ENCODE assay signal across 1 cellular context in genomic region chr3:194070220-194070633, GRCh38.
TF ChIP-seq lines count a peak whose summit lies in the region.

No MANE protein-coding gene starts in this region.

TF ChIP-seq in K562, 482 proteins besides CTCF, POLR2A, EP300 and RAD21 (continued from another document):
- 0 out of 2 replicates have a peak, but pooled peaks have one; percentile 38 for TF ChIP-seq ZNF395 (CRISPR knock-in tag; IDR thresholded peaks at IDR 0.05)
- no peak for TF ChIP-seq ZNF274 (IDR thresholded peaks at IDR 0.05; ENCODE audit: borderline replicate concordance, low read depth, low read length)
- no peak for TF ChIP-seq RBM14 (IDR thresholded peaks at IDR 0.05; ENCODE audit: borderline replicate concordance, insufficient read depth, low read depth, low read length)
- TF ChIP-seq HOMEZ (CRISPR knock-in tag; IDR thresholded peaks at IDR 0.05): no peak
- no peak for TF ChIP-seq ARNT (IDR thresholded peaks at IDR 0.05)
- no peak for TF ChIP-seq RBM17 (IDR thresholded peaks at IDR 0.05; ENCODE audit: borderline replicate concordance, low read depth, low read length)
- 0 out of 2 replicates have a peak, but pooled peaks have one; percentile 3 for TF ChIP-seq ELF1 (tag; IDR thresholded peaks at IDR 0.05)
- TF ChIP-seq, protein P1, sequence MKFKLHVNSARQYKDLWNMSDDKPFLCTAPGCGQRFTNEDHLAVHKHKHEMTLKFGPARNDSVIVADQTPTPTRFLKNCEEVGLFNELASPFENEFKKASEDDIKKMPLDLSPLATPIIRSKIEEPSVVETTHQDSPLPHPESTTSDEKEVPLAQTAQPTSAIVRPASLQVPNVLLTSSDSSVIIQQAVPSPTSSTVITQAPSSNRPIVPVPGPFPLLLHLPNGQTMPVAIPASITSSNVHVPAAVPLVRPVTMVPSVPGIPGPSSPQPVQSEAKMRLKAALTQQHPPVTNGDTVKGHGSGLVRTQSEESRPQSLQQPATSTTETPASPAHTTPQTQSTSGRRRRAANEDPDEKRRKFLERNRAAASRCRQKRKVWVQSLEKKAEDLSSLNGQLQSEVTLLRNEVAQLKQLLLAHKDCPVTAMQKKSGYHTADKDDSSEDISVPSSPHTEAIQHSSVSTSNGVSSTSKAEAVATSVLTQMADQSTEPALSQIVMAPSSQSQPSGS (CRISPR knock-in tag; IDR thresholded peaks at IDR 0.05): no peak
- TF ChIP-seq KLF13 (tag; IDR thresholded peaks at IDR 0.05; ENCODE audit: borderline replicate concordance, low read depth): 0 out of 2 replicates have a peak, but pooled peaks have one; percentile 59
- no peak for TF ChIP-seq FOXO4 (CRISPR knock-in tag; IDR thresholded peaks at IDR 0.05)
- TF ChIP-seq, protein P2, sequence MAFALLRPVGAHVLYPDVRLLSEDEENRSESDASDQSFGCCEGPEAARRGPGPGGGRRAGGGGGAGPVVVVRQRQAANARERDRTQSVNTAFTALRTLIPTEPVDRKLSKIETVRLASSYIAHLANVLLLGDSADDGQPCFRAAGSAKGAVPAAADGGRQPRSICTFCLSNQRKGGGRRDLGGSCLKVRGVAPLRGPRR (CRISPR knock-in tag; IDR thresholded peaks at IDR 0.05): no peak
- TF ChIP-seq KAT8 (IDR thresholded peaks at IDR 0.05; ENCODE audit: low read depth): no peak
- TF ChIP-seq, protein P3, sequence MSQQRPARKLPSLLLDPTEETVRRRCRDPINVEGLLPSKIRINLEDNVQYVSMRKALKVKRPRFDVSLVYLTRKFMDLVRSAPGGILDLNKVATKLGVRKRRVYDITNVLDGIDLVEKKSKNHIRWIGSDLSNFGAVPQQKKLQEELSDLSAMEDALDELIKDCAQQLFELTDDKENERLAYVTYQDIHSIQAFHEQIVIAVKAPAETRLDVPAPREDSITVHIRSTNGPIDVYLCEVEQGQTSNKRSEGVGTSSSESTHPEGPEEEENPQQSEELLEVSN (IDR thresholded peaks at IDR 0.05; ENCODE audit: borderline replicate concordance in 1 of 2, extremely low read depth in 1 of 2, insufficient read depth in 1 of 2, insufficient read length in 1 of 2, low read depth in 1 of 2, low read length in 1 of 2, poor library complexity in 1 of 2, severe bottlenecking in 1 of 2): no peak
- TF ChIP-seq C11orf30 (IDR thresholded peaks at IDR 0.05; ENCODE audit: low read depth): no peak
- no peak for TF ChIP-seq NKRF (IDR thresholded peaks at IDR 0.05; ENCODE audit: borderline replicate concordance)
- TF ChIP-seq HLTF (IDR thresholded peaks at IDR 0.05): no peak
- no peak for TF ChIP-seq ZNF217 (CRISPR knock-in tag; IDR thresholded peaks at IDR 0.05)
- TF ChIP-seq NCOA2 (IDR thresholded peaks at IDR 0.05; ENCODE audit: partially characterized antibody in 2 of 2): no peak
- no peak for TF ChIP-seq FOSL1 (tag; conservative IDR thresholded peaks at IDR 0.05)
- 0 out of 2 replicates have a peak, but pooled peaks have one; percentile 41 for TF ChIP-seq ZKSCAN8 (CRISPR knock-in tag; IDR thresholded peaks at IDR 0.05)
- TF ChIP-seq PYGO2 (tag; IDR thresholded peaks at IDR 0.05): no peak
- TF ChIP-seq NFYB (IDR thresholded peaks at IDR 0.05; ENCODE audit: extremely low read depth, insufficient read length): no peak
- no peak for TF ChIP-seq ZFX (CRISPR knock-in tag; IDR thresholded peaks at IDR 0.05)
- 0 out of 2 replicates have a peak, but pooled peaks have one; percentile 77 for TF ChIP-seq IRF2 (CRISPR knock-in tag; IDR thresholded peaks at IDR 0.05)
- no peak for TF ChIP-seq MBD2 (IDR thresholded peaks at IDR 0.05; ENCODE audit: borderline replicate concordance, low read depth)
- TF ChIP-seq ZNF239 (CRISPR knock-in tag; IDR thresholded peaks at IDR 0.05): no peak
- 0 out of 4 replicates have a peak, but pooled peaks of 1 of the 2 experiments have one; percentile 7 for TF ChIP-seq NRF1 (conservative IDR thresholded peaks at IDR 0.05 in 1 of 2, IDR thresholded peaks at IDR 0.05 in 1 of 2)
- no peak for TF ChIP-seq ELF2 (CRISPR knock-in tag; IDR thresholded peaks at IDR 0.05)
- TF ChIP-seq ATF1 (CRISPR knock-in tag; IDR thresholded peaks at IDR 0.05): no peak
- no peak; the same call in 1 of the 2 replicates for TF ChIP-seq ATF1 (tag; IDR thresholded peaks at IDR 0.05)
- no peak for TF ChIP-seq GABPA (tag; conservative IDR thresholded peaks at IDR 0.05; ENCODE audit: low read depth)
- no peak for TF ChIP-seq BCOR (IDR thresholded peaks at IDR 0.05)
- TF ChIP-seq, protein P4, sequence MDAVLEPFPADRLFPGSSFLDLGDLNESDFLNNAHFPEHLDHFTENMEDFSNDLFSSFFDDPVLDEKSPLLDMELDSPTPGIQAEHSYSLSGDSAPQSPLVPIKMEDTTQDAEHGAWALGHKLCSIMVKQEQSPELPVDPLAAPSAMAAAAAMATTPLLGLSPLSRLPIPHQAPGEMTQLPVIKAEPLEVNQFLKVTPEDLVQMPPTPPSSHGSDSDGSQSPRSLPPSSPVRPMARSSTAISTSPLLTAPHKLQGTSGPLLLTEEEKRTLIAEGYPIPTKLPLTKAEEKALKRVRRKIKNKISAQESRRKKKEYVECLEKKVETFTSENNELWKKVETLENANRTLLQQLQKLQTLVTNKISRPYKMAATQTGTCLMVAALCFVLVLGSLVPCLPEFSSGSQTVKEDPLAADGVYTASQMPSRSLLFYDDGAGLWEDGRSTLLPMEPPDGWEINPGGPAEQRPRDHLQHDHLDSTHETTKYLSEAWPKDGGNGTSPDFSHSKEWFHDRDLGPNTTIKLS (IDR thresholded peaks at IDR 0.05; ENCODE audit: borderline replicate concordance, low read depth): no peak
- 0 out of 2 replicates have a peak, but pooled peaks have one; percentile 19 for TF ChIP-seq HINFP (tag; conservative IDR thresholded peaks at IDR 0.05; ENCODE audit: low read depth)
